ENCODE assay signal across 17 cellular contexts in the genomic region with DNA sequence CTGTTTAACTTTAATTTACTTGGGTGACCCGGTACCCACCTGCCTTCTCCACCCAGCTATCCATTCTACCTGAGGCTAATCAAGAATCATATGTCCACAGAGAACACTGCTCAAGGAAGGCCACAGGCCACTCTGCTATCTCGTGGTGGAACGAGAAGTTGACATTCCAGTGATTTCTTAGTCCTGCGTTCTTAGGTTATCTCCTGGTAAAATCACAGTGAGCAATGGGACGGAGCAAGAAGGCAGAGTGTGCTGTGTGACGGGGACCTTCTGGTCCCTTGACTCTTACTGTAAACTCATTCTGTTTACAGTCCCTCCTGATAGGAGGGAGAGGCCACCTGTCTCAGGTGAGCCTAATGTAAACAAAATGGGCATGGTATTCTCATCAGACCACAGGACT.
DNase-seq lines count a peak whose midpoint lies in the region; ATAC-seq and TF ChIP-seq lines count a peak whose summit lies in the region.
"Had no signal": no experiment of that assay in that cellular context is flagged by ENCODE, and none has a peak within 500 bp of the region (broad histone marks: within the 10 kb centered on the region; RNA-seq: fewer than 3 reads in every experiment).

No MANE protein-coding gene starts in this region.

- WGBS in transverse colon (ENCODE audit: low coverage in 1 of 2), 2 donors, result 66 to 74% methylated on average over 5 to 6 of the region's 6 CpGs

- no peak overlapping the region for H3K9ac ChIP-seq in fibroblast of lung (ENCODE audit: insufficient read depth, low read length)
- no peak overlapping the region for H3K9ac ChIP-seq in parathyroid adenoma
- H3K9ac ChIP-seq: BLaER1 treated with 17β-estradiol and CSF1 and Interleukin-3, amounts not matched to agents 10 nM and 100 nM had no signal

- peaks cover 81% of the 10 kb centered on the region for H3K4me1 ChIP-seq in left ventricle myocardium inferior
- peaks cover 46% of the 10 kb centered on the region for H3K4me1 ChIP-seq in fibroblast of lung (ENCODE audit: control insufficient read depth, extremely low read depth, insufficient read depth, low read length)
- peaks cover 48% of the 10 kb centered on the region for H3K4me1 ChIP-seq in parathyroid adenoma
- H3K4me1 ChIP-seq in transverse colon, result peaks cover 26 to 47% (median 35%) of the 10 kb centered on the region in 4 donors

- H3K9me3 ChIP-seq in left ventricle myocardium inferior (replicated peaks), result no peaks in the 10 kb centered on the region
- no peaks in the 10 kb centered on the region for H3K9me3 ChIP-seq in fibroblast of lung (ENCODE audit: control insufficient read depth, insufficient read depth, low read depth, low read length)
- H3K9me3 ChIP-seq in parathyroid adenoma (ENCODE audit: control insufficient read depth, low read length), result no peaks in the 10 kb centered on the region
- no peaks in the 10 kb centered on the region for H3K9me3 ChIP-seq in transverse colon

- H3K4me2 ChIP-seq in fibroblast of lung (ENCODE audit: extremely low read depth, insufficient read depth, low read length) (peak overlapping the region; percentile 58), parathyroid adenoma (ENCODE audit: low read length) (peak overlapping the region; percentile 13)
- H3K4me2 ChIP-seq: BLaER1 treated with 17β-estradiol and CSF1 and Interleukin-3, amounts not matched to agents 10 nM and 100 nM had no signal

- ATAC-seq in Right ventricle myocardium superior (ENCODE audit: poor library complexity), result no peak

- no peaks in the 10 kb centered on the region for H4K20me1 ChIP-seq in fibroblast of lung (ENCODE audit: control insufficient read depth, extremely low read depth, insufficient read depth, low read length)

- no peak for DNase-seq in left ventricle myocardium inferior
- DNase-seq in Right ventricle myocardium superior, result no peak
- DNase-seq in fibroblast of lung (ENCODE audit: low read depth in 2 of 2), result no peak
- DNase-seq in transverse colon, result no peak
- DNase-seq in NCI-H526 (lab: John Stamatoyannopoulos, UW), result no peak
- no peak for DNase-seq in stimulated activated CD4-positive, alpha-beta T cell treated with anti-CD3 and anti-CD28 coated beads, Interleukin-4, amount 100 ng/mL, for 4 hours
- DNase-seq in DMS79 treated with DMSO at 0.1 percent for 48 hours (lab: John Stamatoyannopoulos, UW), result no peak
- DNase-seq: 8988T, DMS153, H7, NCI-H1436, NCI-H2081 treated with DMSO at 0.1 percent for 48 hours, NCI-H2227 treated with DMSO at 0.1 percent for 48 hours, NCI-H524 treated with DMSO at 0.1 percent for 48 hours had no signal

- H3K79me2 ChIP-seq in fibroblast of lung (ENCODE audit: control insufficient read depth, insufficient read depth, low read length) (peaks cover 7% of the 10 kb centered on the region), parathyroid adenoma (peaks cover 10% of the 10 kb centered on the region)

- H3K36me3 ChIP-seq in left ventricle myocardium inferior (peaks cover 10% of the 10 kb centered on the region), fibroblast of lung (ENCODE audit: control insufficient read depth, insufficient read depth, low read length) (peaks cover 2% of the 10 kb centered on the region), parathyroid adenoma (ENCODE audit: control insufficient read depth, insufficient read depth, low read length) (no peaks in the 10 kb centered on the region), transverse colon (peaks cover 0 to 6% (median 0%) of the 10 kb centered on the region in 4 donors)

- H3K27ac ChIP-seq in left ventricle myocardium inferior (replicated peaks), result peak overlapping the region; percentile 98
- H3K27ac ChIP-seq in fibroblast of lung (ENCODE audit: insufficient read depth, low read length), result no peak overlapping the region
- H3K27ac ChIP-seq in parathyroid adenoma, result peak overlapping the region; percentile 94
- peak overlapping the region; percentile 60 to 88 (median 83) for H3K27ac ChIP-seq in transverse colon
- H3K27ac ChIP-seq: BLaER1 treated with 17β-estradiol and CSF1 and Interleukin-3, amounts not matched to agents 10 nM and 100 nM; RWPE1 had no signal

- H3K4me3 ChIP-seq in left ventricle myocardium inferior (peak overlapping the region; percentile 65), fibroblast of lung (replicated peaks in 1 of 4; ENCODE audit: control extremely low read depth in 1 of 4, insufficient read depth in 1 of 4, low read depth in 3 of 4, low read length in 4 of 4) (no peak overlapping the region), parathyroid adenoma (ENCODE audit: low read depth, low read length) (no peak overlapping the region), transverse colon (no peak overlapping the region)
- H3K4me3 ChIP-seq: BLaER1 treated with 17β-estradiol and CSF1 and Interleukin-3, amounts not matched to agents 10 nM and 100 nM had no signal

- H2AFZ ChIP-seq in fibroblast of lung (ENCODE audit: low read length) (no peak overlapping the region), parathyroid adenoma (no peak overlapping the region)

- no peak for TF ChIP-seq POLR2A in transverse colon (IDR thresholded peaks at IDR 0.05)

- TF ChIP-seq CTCF in left ventricle myocardium inferior (IDR thresholded peaks at IDR 0.05; ENCODE audit: borderline replicate concordance), result no peak
- no peak for TF ChIP-seq CTCF in fibroblast of lung (conservative IDR thresholded peaks at IDR 0.05 in 1 of 2, IDR thresholded peaks at IDR 0.05 in 1 of 2; ENCODE audit: low read depth in 1 of 2, low read length in 2 of 2)
- no peak for TF ChIP-seq CTCF in parathyroid adenoma (IDR thresholded peaks at IDR 0.05)
- TF ChIP-seq CTCF in transverse colon (IDR thresholded peaks at IDR 0.05), result no peak

- intact Hi-C loops in left ventricle myocardium inferior (cut with micrococcal nuclease) (no loop called here), Right ventricle myocardium superior (cut with DNase I) (no loop called here), transverse colon (cut with DNase I; ENCODE audit: low total_unique reads) (no loop called here)

- no peaks in the 10 kb centered on the region for H3K27me3 ChIP-seq in left ventricle myocardium inferior (ENCODE audit: low read depth)
- no peaks in the 10 kb centered on the region for H3K27me3 ChIP-seq in fibroblast of lung (ENCODE audit: control insufficient read depth, insufficient read depth, low read length)
- no peaks in the 10 kb centered on the region for H3K27me3 ChIP-seq in parathyroid adenoma (ENCODE audit: control insufficient read depth, insufficient read depth, low read length)
- no peaks in the 10 kb centered on the region for H3K27me3 ChIP-seq in transverse colon
- H3K27me3 ChIP-seq: BLaER1 treated with 17β-estradiol and CSF1 and Interleukin-3, amounts not matched to agents 10 nM and 100 nM had no signal

- no peak for TF ChIP-seq EP300 in transverse colon (IDR thresholded peaks at IDR 0.05; ENCODE audit: low read depth)

- in situ Hi-C loops in transverse colon (cut with MboI; ENCODE audit: low pct_ligation_motif_present in 1 of 4, low pct_unique_long_range_greater_than_20kb in 1 of 4, low sequenced_read_pairs in 3 of 4), result no loop called here
